In the genomic region with DNA sequence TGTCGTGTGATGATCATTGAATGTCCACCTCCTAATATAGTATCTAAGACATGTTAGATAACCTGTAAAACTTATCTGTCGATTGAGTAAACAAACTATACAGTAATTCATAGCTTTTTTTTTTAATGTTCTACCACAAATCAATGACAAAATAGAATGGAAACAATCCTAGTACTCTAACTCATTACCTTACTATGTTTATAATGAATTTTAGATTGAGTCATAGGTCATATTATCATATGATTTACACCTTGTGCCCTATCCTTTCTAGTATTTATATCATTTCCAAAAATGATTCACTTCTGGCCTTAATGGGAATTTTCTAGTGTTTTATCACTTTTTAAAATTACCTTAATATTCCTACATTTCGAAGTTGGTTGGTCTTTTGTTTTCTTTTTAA, we compare ENCODE assay signal across 29 cellular contexts. TPM values are rescaled to one million over a fixed set of nuclear protein-coding genes. Genes with fewer than 3 reads are reported as not detected.
A peak's percentile ranks its signal among the peaks of the same experiment; 100 is the strongest.
DNase-seq lines count a peak whose midpoint lies in the region; ATAC-seq and TF ChIP-seq lines count a peak whose summit lies in the region.
"Had no signal": no experiment of that assay in that cellular context is flagged by ENCODE, and none has a peak within 500 bp of the region (broad histone marks: within the 10 kb centered on the region; RNA-seq: fewer than 3 reads in every experiment).

No MANE protein-coding gene starts in this region.

- no peak for TF ChIP-seq CTCF in activated CD8-positive, alpha-beta T cell treated with anti-CD3 and anti-CD28 coated beads for 36 hours (IDR thresholded peaks at IDR 0.05)
- no peak for TF ChIP-seq CTCF in PC-3 (conservative IDR thresholded peaks at IDR 0.05; ENCODE audit: low read depth, low read length)
- TF ChIP-seq CTCF in endodermal cell (conservative IDR thresholded peaks at IDR 0.05) = no peak
- TF ChIP-seq CTCF in ovary (IDR thresholded peaks at IDR 0.05) = no peak

- H3K27ac ChIP-seq in PC-3 (ENCODE audit: low read length) (no peak overlapping the region), endodermal cell (ENCODE audit: low read depth, low read length) (no peak overlapping the region), ovary (no peak overlapping the region)
- H3K27ac ChIP-seq: heart left ventricle, prostate gland, sigmoid colon, SJCRH30 had no signal

- WGBS in endodermal cell (ENCODE audit: insufficient coverage in 1 of 2, insufficient read length in 1 of 2), 2 experiments = 87% methylated on average over 3 of the region's 3 CpGs; no CpG with 5 or more reads in 1 of the 2 experiments
- 60 to 85% (median 81%) methylated on average over 3 of the region's 3 CpGs for WGBS in ovary, 3 donors

- H3K9ac ChIP-seq in PC-3 (ENCODE audit: low read length) = no peak overlapping the region
- no peak overlapping the region for H3K9ac ChIP-seq in endodermal cell (ENCODE audit: extremely low read depth, low read length, poor library complexity, severe bottlenecking)

- BruUV-seq in PC-3 (replicated peaks; lab: Mats Ljungman, UMichigan) = no TSS peak

- H3K9me2 ChIP-seq in PC-3 (replicated peaks; ENCODE audit: low read length) = no peaks in the 10 kb centered on the region

- ATAC-seq in activated CD8-positive, alpha-beta T cell treated with anti-CD3 and anti-CD28 coated beads for 36 hours = peak; percentile 55
- ATAC-seq in activated CD8-positive, alpha-beta T cell treated with anti-CD3 and anti-CD28 coated beads, Interleukin-2, amount 10 ng/mL, durations not matched to agents 7 days and 5 days = no peak
- ATAC-seq in PC-3 (no peak), GM19397 (IDR thresholded peaks at IDR 0.05; ENCODE audit: unreplicated experiment) (no peak)
- ATAC-seq: heart left ventricle had no signal

- H3K9me3 ChIP-seq in PC-3 (ENCODE audit: low read length) (no peaks in the 10 kb centered on the region), endodermal cell (ENCODE audit: control insufficient read depth, low read length) (no peaks in the 10 kb centered on the region), ovary (no peaks in the 10 kb centered on the region)
- H3K9me3 ChIP-seq: BE2C, heart left ventricle, prostate gland, sigmoid colon, SJCRH30 had no signal

- peaks cover 14% of the 10 kb centered on the region for H3K36me3 Mint-ChIP-seq in activated CD8-positive, alpha-beta T cell treated with anti-CD3 and anti-CD28 coated beads for 36 hours (ENCODE audit: low read depth)
- H3K36me3 Mint-ChIP-seq in activated CD8-positive, alpha-beta T cell treated with anti-CD3 and anti-CD28 coated beads, Interleukin-2, amount 10 ng/mL, durations not matched to agents 7 days and 5 days (ENCODE audit: low read depth) = peaks cover 20% of the 10 kb centered on the region
- H3K36me3 Mint-ChIP-seq in endodermal cell (ENCODE audit: low read depth) = peaks cover 9% of the 10 kb centered on the region
- H3K36me3 Mint-ChIP-seq in stimulated activated naive CD8-positive, alpha-beta T cell treated with anti-CD3 and anti-CD28 coated beads, Interleukin-15, Interleukin-2, amounts not matched to agents 100 ng/mL and 50 ng/mL, for 24 hours (ENCODE audit: low read depth) = peaks cover 28% of the 10 kb centered on the region

- no peak for TF ChIP-seq POLR2A in ovary (IDR thresholded peaks at IDR 0.05)

- no peaks in the 10 kb centered on the region for H3K36me3 ChIP-seq in PC-3 (ENCODE audit: low read depth, low read length)
- no peaks in the 10 kb centered on the region for H3K36me3 ChIP-seq in endodermal cell (ENCODE audit: control insufficient read depth, insufficient read depth, low read length)
- H3K36me3 ChIP-seq in ovary = no peaks in the 10 kb centered on the region
- H3K36me3 ChIP-seq: BE2C, heart left ventricle, prostate gland, sigmoid colon had no signal

- peaks cover 99% of the 10 kb centered on the region for H3K79me2 ChIP-seq in PC-3 (ENCODE audit: low read length)

- POLR2A ChIA-PET in activated CD8-positive, alpha-beta T cell treated with anti-CD3 and anti-CD28 coated beads for 36 hours (lab: Charles Lee) = no interaction called here
- POLR2A ChIA-PET in activated CD8-positive, alpha-beta T cell treated with anti-CD3 and anti-CD28 coated beads, Interleukin-2, amount 10 ng/mL, durations not matched to agents 7 days and 5 days (lab: Charles Lee) = no interaction called here
- POLR2A ChIA-PET in PC-3 (lab: Charles Lee; ENCODE audit: unreplicated experiment) = no interaction called here

- no peak overlapping the region for H3K27ac Mint-ChIP-seq in activated CD8-positive, alpha-beta T cell treated with anti-CD3 and anti-CD28 coated beads for 36 hours
- H3K27ac Mint-ChIP-seq in activated CD8-positive, alpha-beta T cell treated with anti-CD3 and anti-CD28 coated beads, Interleukin-2, amount 10 ng/mL, durations not matched to agents 7 days and 5 days = no peak overlapping the region
- peak overlapping the region; percentile 24 for H3K27ac Mint-ChIP-seq in endodermal cell
- H3K27ac Mint-ChIP-seq in stimulated activated naive CD8-positive, alpha-beta T cell treated with anti-CD3 and anti-CD28 coated beads, Interleukin-15, Interleukin-2, amounts not matched to agents 100 ng/mL and 50 ng/mL, for 24 hours = peak overlapping the region; percentile 32

- DNase-seq in activated CD8-positive, alpha-beta T cell treated with anti-CD3 and anti-CD28 coated beads for 36 hours = no peak
- no peak for DNase-seq in activated CD8-positive, alpha-beta T cell treated with anti-CD3 and anti-CD28 coated beads, Interleukin-2, amount 10 ng/mL, durations not matched to agents 7 days and 5 days
- no peak for DNase-seq in PC-3
- DNase-seq in endodermal cell = no peak
- DNase-seq in amniotic stem cell (lab: John Stamatoyannopoulos, UW) = no peak
- no peak for DNase-seq in ovary
- DNase-seq: activated CD4-positive, alpha-beta T cell treated with anti-CD3 and anti-CD28 coated beads for 4 hours; activated gamma-delta T cell; anterior cingulate cortex; BE2C; caudate nucleus; DMS53; GF-D8; heart left ventricle; MV-4-11; NCI-H146; NCI-H510A treated with DMSO at 0.1 percent for 48 hours; sigmoid colon; SJCRH30; trophoblast cell had no signal

- H3K27me3 ChIP-seq in PC-3 (ENCODE audit: low read length) (no peaks in the 10 kb centered on the region), endodermal cell (ENCODE audit: control insufficient read depth, insufficient read depth, low read length, poor library complexity, severe bottlenecking) (no peaks in the 10 kb centered on the region), ovary (no peaks in the 10 kb centered on the region)
- H3K27me3 ChIP-seq: BE2C, heart left ventricle, sigmoid colon, SJCRH30 had no signal

- H3K4me3 Mint-ChIP-seq in activated CD8-positive, alpha-beta T cell treated with anti-CD3 and anti-CD28 coated beads for 36 hours = no peak overlapping the region
- no peak overlapping the region for H3K4me3 Mint-ChIP-seq in activated CD8-positive, alpha-beta T cell treated with anti-CD3 and anti-CD28 coated beads, Interleukin-2, amount 10 ng/mL, durations not matched to agents 7 days and 5 days
- H3K4me3 Mint-ChIP-seq in endodermal cell = no peak overlapping the region
- H3K4me3 Mint-ChIP-seq in stimulated activated naive CD8-positive, alpha-beta T cell treated with anti-CD3 and anti-CD28 coated beads, Interleukin-15, Interleukin-2, amounts not matched to agents 100 ng/mL and 50 ng/mL, for 24 hours = no peak overlapping the region
- H3K4me3 Mint-ChIP-seq: neural crest cell had no signal

- intact Hi-C loops in activated CD8-positive, alpha-beta T cell treated with anti-CD3 and anti-CD28 coated beads for 36 hours (cut with micrococcal nuclease) = no loop called here
- intact Hi-C loops in PC-3 (cut with micrococcal nuclease) (loop anchor here (10.0 kb wide), 1 partner anchor 322 kb away; no protein-coding TSS in a partner anchor), ovary (cut with DNase I) (loop anchor here in 1 of 4 donors (10.0 kb wide), 1 partner anchor 232 kb away; no protein-coding TSS in a partner anchor)

- no peak for TF ChIP-seq EP300 in ovary (IDR thresholded peaks at IDR 0.05)

- H3K4me3 ChIP-seq in PC-3 (ENCODE audit: low read length) = no peak overlapping the region
- H3K4me3 ChIP-seq in endodermal cell (ENCODE audit: low read length) = no peak overlapping the region
- H3K4me3 ChIP-seq in ovary = no peak overlapping the region
- H3K4me3 ChIP-seq: heart left ventricle, lung, prostate gland, sigmoid colon, SJCRH30 had no signal

- no peak overlapping the region for H2AFZ ChIP-seq in PC-3 (ENCODE audit: low read length)

- no peaks in the 10 kb centered on the region for H3K9me3 Mint-ChIP-seq in activated CD8-positive, alpha-beta T cell treated with anti-CD3 and anti-CD28 coated beads for 36 hours
- H3K9me3 Mint-ChIP-seq in activated CD8-positive, alpha-beta T cell treated with anti-CD3 and anti-CD28 coated beads, Interleukin-2, amount 10 ng/mL, durations not matched to agents 7 days and 5 days (ENCODE audit: insufficient read depth) = no peaks in the 10 kb centered on the region
- no peaks in the 10 kb centered on the region for H3K9me3 Mint-ChIP-seq in endodermal cell
- H3K9me3 Mint-ChIP-seq in stimulated activated naive CD8-positive, alpha-beta T cell treated with anti-CD3 and anti-CD28 coated beads, Interleukin-15, Interleukin-2, amounts not matched to agents 100 ng/mL and 50 ng/mL, for 24 hours = no peaks in the 10 kb centered on the region
- H3K9me3 Mint-ChIP-seq: neural crest cell had no signal

- 0 out of 2 replicates have a peak overlapping the region, but pooled peaks have one; percentile 23 for H3K4me2 ChIP-seq in PC-3 (ENCODE audit: low read length)

- CTCF ChIA-PET in activated CD8-positive, alpha-beta T cell treated with anti-CD3 and anti-CD28 coated beads for 36 hours (lab: Charles Lee) = no interaction called here
- CTCF ChIA-PET in activated CD8-positive, alpha-beta T cell treated with anti-CD3 and anti-CD28 coated beads, Interleukin-2, amount 10 ng/mL, durations not matched to agents 7 days and 5 days (lab: Charles Lee) = no interaction called here
- CTCF ChIA-PET in PC-3 (lab: Charles Lee) = no interaction called here

- H4K20me1 ChIP-seq in PC-3 (ENCODE audit: low read length) = peaks cover 11% of the 10 kb centered on the region; the same call in 1 of the 2 replicates

- H3F3A ChIP-seq in PC-3 (ENCODE audit: low read length, unreplicated experiment) = peaks cover 4% of the 10 kb centered on the region

- H3K27me3 Mint-ChIP-seq in activated CD8-positive, alpha-beta T cell treated with anti-CD3 and anti-CD28 coated beads for 36 hours = no peaks in the 10 kb centered on the region
- H3K27me3 Mint-ChIP-seq in activated CD8-positive, alpha-beta T cell treated with anti-CD3 and anti-CD28 coated beads, Interleukin-2, amount 10 ng/mL, durations not matched to agents 7 days and 5 days (ENCODE audit: low read depth) = no peaks in the 10 kb centered on the region
- no peaks in the 10 kb centered on the region for H3K27me3 Mint-ChIP-seq in endodermal cell (ENCODE audit: insufficient read depth)
- no peaks in the 10 kb centered on the region for H3K27me3 Mint-ChIP-seq in stimulated activated naive CD8-positive, alpha-beta T cell treated with anti-CD3 and anti-CD28 coated beads, Interleukin-15, Interleukin-2, amounts not matched to agents 100 ng/mL and 50 ng/mL, for 24 hours

- H3K4me1 Mint-ChIP-seq in activated CD8-positive, alpha-beta T cell treated with anti-CD3 and anti-CD28 coated beads for 36 hours (ENCODE audit: low read depth) = peaks cover 68% of the 10 kb centered on the region
- peaks cover 44% of the 10 kb centered on the region for H3K4me1 Mint-ChIP-seq in activated CD8-positive, alpha-beta T cell treated with anti-CD3 and anti-CD28 coated beads, Interleukin-2, amount 10 ng/mL, durations not matched to agents 7 days and 5 days (ENCODE audit: low read depth)
- H3K4me1 Mint-ChIP-seq in endodermal cell = peaks cover 26% of the 10 kb centered on the region
- H3K4me1 Mint-ChIP-seq in stimulated activated naive CD8-positive, alpha-beta T cell treated with anti-CD3 and anti-CD28 coated beads, Interleukin-15, Interleukin-2, amounts not matched to agents 100 ng/mL and 50 ng/mL, for 24 hours (ENCODE audit: low read depth) = peaks cover 77% of the 10 kb centered on the region

- H3K4me1 ChIP-seq in PC-3 (ENCODE audit: insufficient read depth, low read length) (peaks cover 22% of the 10 kb centered on the region), endodermal cell (ENCODE audit: control insufficient read depth, insufficient read depth, low read length) (no peaks in the 10 kb centered on the region), ovary (ENCODE audit: insufficient read depth) (no peaks in the 10 kb centered on the region)
- H3K4me1 ChIP-seq: BE2C had no signal

RNA-seq across cellular contexts. Expression of gene VTA1, which starts 6.2 kb away (rescaled TPM):
- 10 to 100 TPM; 53.8 to 57.1 TPM for total RNA-seq in activated CD8-positive, alpha-beta T cell treated with anti-CD3 and anti-CD28 coated beads for 36 hours
- 10 to 100 TPM; 47.2 to 51.2 TPM for total RNA-seq in activated CD8-positive, alpha-beta T cell treated with anti-CD3 and anti-CD28 coated beads, Interleukin-2, amount 10 ng/mL, durations not matched to agents 7 days and 5 days
- 35.9 and 38.6 TPM in 2 replicates for total RNA-seq in PC-3 (2014; rRNA removed)
- total RNA-seq in endodermal cell = 10 to 100 TPM; 64.4 to 68.8 TPM
- polyA plus RNA-seq in endodermal cell (2013, experiment 1 of 2) = 72.9 TPM
- 74.3 TPM for polyA plus RNA-seq in endodermal cell (2013, experiment 2 of 2)
- 10 to 100 TPM; 17.6 to 33.4 (median 24.5) TPM for total RNA-seq in ovary
- polyA plus RNA-seq in ovary = 10 to 100 TPM; 19.9 to 36.9 TPM

RNA-seq across cellular contexts. Expression of gene NMBR, which starts 6.3 kb away (rescaled TPM):
- total RNA-seq in activated CD8-positive, alpha-beta T cell treated with anti-CD3 and anti-CD28 coated beads for 36 hours = not detected
- not detected for total RNA-seq in activated CD8-positive, alpha-beta T cell treated with anti-CD3 and anti-CD28 coated beads, Interleukin-2, amount 10 ng/mL, durations not matched to agents 7 days and 5 days
- total RNA-seq in PC-3 (2014; rRNA removed) = not detected in 2 replicates
- total RNA-seq in endodermal cell = under 1 TPM in 1 of 2 donors, not detected in 1; 0.33 TPM
- polyA plus RNA-seq in endodermal cell (2013, experiment 1 of 2) = 0.18 TPM
- not detected for polyA plus RNA-seq in endodermal cell (2013, experiment 2 of 2)
- total RNA-seq in ovary = under 1 TPM in 1 of 7 donors, not detected in 6; 0.20 TPM
- polyA plus RNA-seq in ovary = not detected
- total RNA-seq: A673; dermis microvascular lymphatic vessel endothelial cell; endothelial cell of umbilical vein; prostate gland; sigmoid colon; T-helper 1 cell treated with Interleukin-12 subunit alpha and Interleukin-12 subunit beta and Interleukin-4 antibody, amounts not matched to agents 30 ng/mL and 1 ng/mL, for 36 hours had no signal
- polyA plus RNA-seq: endothelial cell of umbilical vein, heart left ventricle, sigmoid colon had no signal

RNA-seq across cellular contexts. Expression of gene GJE1, which starts 20.5 kb away (rescaled TPM):
- not detected for total RNA-seq in activated CD8-positive, alpha-beta T cell treated with anti-CD3 and anti-CD28 coated beads for 36 hours
- not detected for total RNA-seq in activated CD8-positive, alpha-beta T cell treated with anti-CD3 and anti-CD28 coated beads, Interleukin-2, amount 10 ng/mL, durations not matched to agents 7 days and 5 days
- total RNA-seq in PC-3 (2014; rRNA removed) = not detected in 2 replicates
- total RNA-seq in endodermal cell = not detected
- not detected for polyA plus RNA-seq in endodermal cell (2013, experiment 1 of 2)
- polyA plus RNA-seq in endodermal cell (2013, experiment 2 of 2) = not detected
- total RNA-seq in ovary = not detected
- not detected for polyA plus RNA-seq in ovary
- total RNA-seq: A673; dermis microvascular lymphatic vessel endothelial cell; endothelial cell of umbilical vein; heart left ventricle; lung; neural crest cell; prostate gland; sigmoid colon; SJCRH30; T-helper 1 cell treated with Interleukin-12 subunit alpha and Interleukin-12 subunit beta and Interleukin-4 antibody, amounts not matched to agents 30 ng/mL and 1 ng/mL, for 36 hours had no signal
- polyA plus RNA-seq: endothelial cell of umbilical vein, heart left ventricle, lung, sigmoid colon had no signal

Comparison
In these comparisons a context has a peak if more than half of its experiments do, and no peak if none do; other contexts are left out.
1. H3K27ac Mint-ChIP-seq: peak in endodermal cell (single experiment) and stimulated activated naive CD8-positive, alpha-beta T cell treated with anti-CD3 and anti-CD28 coated beads, Interleukin-15, Interleukin-2, amounts not matched to agents 100 ng/mL and 50 ng/mL, for 24 hours (single experiment); none in activated CD8-positive, alpha-beta T cell treated with anti-CD3 and anti-CD28 coated beads for 36 hours (single experiment) and activated CD8-positive, alpha-beta T cell treated with anti-CD3 and anti-CD28 coated beads, Interleukin-2, amount 10 ng/mL, durations not matched to agents 7 days and 5 days (single experiment).